30 cellular contexts compared by ENCODE assay signal in the genomic region with DNA sequence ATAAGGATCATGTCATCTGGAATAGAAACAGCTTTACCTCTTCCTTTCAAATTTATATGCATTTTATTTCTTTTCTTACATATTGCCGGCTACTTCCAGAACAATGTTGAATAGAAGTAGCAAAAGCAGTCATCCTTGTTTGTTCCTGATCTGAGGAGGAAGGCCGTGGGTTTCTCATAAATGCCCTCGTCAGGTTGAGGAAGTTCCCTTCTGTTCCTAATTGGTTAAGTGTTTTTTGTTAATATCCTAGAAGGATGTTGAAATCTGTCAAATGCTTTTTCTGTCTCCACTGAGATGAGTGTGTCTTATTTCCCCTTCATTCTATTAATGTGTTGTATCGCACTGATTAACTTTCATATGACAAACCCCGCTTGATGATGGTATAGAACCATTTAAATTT. TPM values are rescaled to one million over a fixed set of nuclear protein-coding genes. Genes with fewer than 3 reads are reported as not detected.
"Had no signal": no experiment of that assay in that cellular context is flagged by ENCODE, and none has a peak within 500 bp of the region (broad histone marks: within the 10 kb centered on the region; RNA-seq: fewer than 3 reads in every experiment).

No MANE protein-coding gene starts in this region.

- H3K27ac ChIP-seq: ascending aorta, body of pancreas, coronary artery, PC-9, SJCRH30, VCaP had no signal

- H3K4me3 Mint-ChIP-seq: activated CD4-positive, alpha-beta memory T cell treated with anti-CD3 and anti-CD28 coated beads for 36 hours; activated CD4-positive, alpha-beta T cell treated with anti-CD3 and anti-CD28 coated beads, Interleukin-2, amount 10 ng/mL, durations not matched to agents 7 days and 5 days; activated naive CD8-positive, alpha-beta T cell treated with anti-CD3 and anti-CD28 coated beads, Interleukin-2, amount 50 U/mL, for 24 hours; activated T-cell treated with anti-CD3 and anti-CD28 coated beads, Interleukin-2, amount 50 U/mL, for 4 hours had no signal

- ATAC-seq: activated naive CD4-positive, alpha-beta T cell treated with anti-CD3 and anti-CD28 coated beads, Interleukin-2, amount 50 U/mL, for 72 hours; activated naive CD8-positive, alpha-beta T cell treated with anti-CD3 and anti-CD28 coated beads, Interleukin-2, amount 50 U/mL, for 24 hours; activated T-cell treated with anti-CD3 and anti-CD28 coated beads, Interleukin-2, amount 50 U/mL, for 4 hours; body of pancreas had no signal

- H3K27me3 ChIP-seq: ascending aorta, body of pancreas, SJCRH30 had no signal

- H3K36me3 Mint-ChIP-seq: activated CD4-positive, alpha-beta memory T cell treated with anti-CD3 and anti-CD28 coated beads for 36 hours; activated naive CD4-positive, alpha-beta T cell treated with anti-CD3 and anti-CD28 coated beads, Interleukin-2, amount 50 U/mL, for 72 hours had no signal

- H3K4me3 ChIP-seq: ascending aorta, body of pancreas, coronary artery, PC-9, SJCRH30 had no signal

- DNase-seq: activated CD4-positive, alpha-beta memory T cell treated with anti-CD3 and anti-CD28 coated beads for 36 hours; activated CD4-positive, alpha-beta T cell treated with anti-CD3 and anti-CD28 coated beads, Interleukin-2, amount 10 ng/mL, durations not matched to agents 7 days and 5 days; activated CD4-positive, CD25-positive, alpha-beta regulatory T cell; activated CD8-positive, alpha-beta memory T cell treated with anti-CD3 and anti-CD28 coated beads for 24 hours; activated effector memory CD4-positive, alpha-beta T cell treated with anti-CD3 and anti-CD28 coated beads, Interleukin-2, amount 50 U/mL, for 16 hours; activated naive CD4-positive, alpha-beta T cell treated with Interleukin-2 at 50 U/mL for 16 hours; activated naive CD8-positive, alpha-beta T cell treated with anti-CD3 and anti-CD28 coated beads, Interleukin-2, amount 50 U/mL, for 24 hours; activated T-cell treated with anti-CD3 and anti-CD28 coated beads, Interleukin-2, amount 50 U/mL, for 4 hours; amniotic stem cell; body of pancreas; central memory CD4-positive, alpha-beta T cell; Karpas-422; MM.1S; NCI-H1105; NCI-H1436; NCI-H1694 treated with DMSO at 0.1 percent for 48 hours; NCI-H2029 treated with DMSO at 0.1 percent for 48 hours; NCI-H524; PC-9; SJCRH30; SK-N-SH; SW 1271; T-helper 2 cell; T1000 had no signal

- H3K4me1 Mint-ChIP-seq: activated CD4-positive, alpha-beta T cell treated with anti-CD3 and anti-CD28 coated beads, Interleukin-2, amount 10 ng/mL, durations not matched to agents 7 days and 5 days; activated naive CD8-positive, alpha-beta T cell treated with anti-CD3 and anti-CD28 coated beads, Interleukin-2, amount 50 U/mL, for 24 hours had no signal

- H3K27me3 Mint-ChIP-seq: activated CD4-positive, alpha-beta memory T cell treated with anti-CD3 and anti-CD28 coated beads for 36 hours had no signal

- H3K36me3 ChIP-seq: ascending aorta, SJCRH30 had no signal

- H3K9me3 ChIP-seq: ascending aorta, body of pancreas, SK-N-SH had no signal

- H3K27ac Mint-ChIP-seq: activated CD4-positive, alpha-beta memory T cell treated with anti-CD3 and anti-CD28 coated beads for 36 hours; activated CD4-positive, alpha-beta T cell treated with anti-CD3 and anti-CD28 coated beads, Interleukin-2, amount 10 ng/mL, durations not matched to agents 7 days and 5 days; activated naive CD4-positive, alpha-beta T cell treated with anti-CD3 and anti-CD28 coated beads, Interleukin-2, amount 50 U/mL, for 72 hours; activated naive CD8-positive, alpha-beta T cell treated with anti-CD3 and anti-CD28 coated beads, Interleukin-2, amount 50 U/mL, for 24 hours had no signal

- H3K4me1 ChIP-seq: ascending aorta, body of pancreas had no signal

RNA-seq across cellular contexts. Expression of a gene that starts 15.4 kb away (rescaled TPM):
- total RNA-seq: activated CD4-positive, alpha-beta memory T cell treated with anti-CD3 and anti-CD28 coated beads for 36 hours; activated naive CD4-positive, alpha-beta T cell treated with anti-CD3 and anti-CD28 coated beads, Interleukin-2, amount 50 U/mL, for 72 hours; activated T-cell treated with anti-CD3 and anti-CD28 coated beads, Interleukin-2, amount 50 U/mL, for 4 hours; ascending aorta; bronchial epithelial cell; chondrocyte had no signal

RNA-seq across cellular contexts. Expression of a gene that starts 17.3 kb away (rescaled TPM):
- total RNA-seq: ascending aorta, body of pancreas, bronchial epithelial cell, chondrocyte had no signal

RNA-seq across cellular contexts. Expression of a gene that starts 24.9 kb away (rescaled TPM):
- total RNA-seq: bronchial epithelial cell, chondrocyte had no signal
